ENCODE assay signal across 8 cellular contexts in genomic region chr2:229714080-229714735, GRCh38. TPM values are rescaled to one million over a fixed set of nuclear protein-coding genes. Genes with fewer than 3 reads are reported as not detected.
DNase-seq lines count a peak whose midpoint lies in the region; ATAC-seq and TF ChIP-seq lines count a peak whose summit lies in the region.

Gene DNER (minus strand): TSS chr2:229714555. CDS start chr2:229714423, 132 bp downstream.

- H3K4me1 ChIP-seq in HAP-1 (no peaks in the 10 kb centered on the region), lung (ENCODE audit: control insufficient read depth in 2 of 2, insufficient read depth in 2 of 2, low read length in 2 of 2) (peaks cover 5 to 18% of the 10 kb centered on the region in 2 donors)

- no peak for TF ChIP-seq CTCF in GM10266 (IDR thresholded peaks at IDR 0.05; ENCODE audit: control insufficient read depth, insufficient read depth, low read depth, missing control alignments)
- no peak for TF ChIP-seq CTCF in dorsolateral prefrontal cortex (IDR thresholded peaks at IDR 0.05 in 54 of 56, conservative IDR thresholded peaks at IDR 0.05 in 2 of 56; ENCODE audit: low read depth in 1 of 56, partially characterized antibody in 56 of 56)
- no peak for TF ChIP-seq CTCF in lung (IDR thresholded peaks at IDR 0.05; ENCODE audit: control extremely low read depth, extremely low read depth)

- H3K36me3 ChIP-seq in HAP-1 (replicated peaks) (no peaks in the 10 kb centered on the region), lung (ENCODE audit: control insufficient read depth in 2 of 2, insufficient read depth in 2 of 2, low read length in 2 of 2) (no peaks in the 10 kb centered on the region)

- in situ Hi-C loops in HAP-1 (cut with MboI; ENCODE audit: low sequenced_read_pairs), result no loop called here

- peaks cover 21% of the 10 kb centered on the region for H3K4me1 Mint-ChIP-seq in stimulated activated naive CD8-positive, alpha-beta T cell treated with anti-CD3 and anti-CD28 coated beads, Interleukin-15, amount 100 ng/mL, for 72 hours

- DNase-seq in GM10266 (ENCODE audit: extremely low spot score) (peak; percentile 89), HAP-1 (ENCODE audit: low spot score in 2 of 2) (peak; percentile 42 to 74), NAMALWA (ENCODE audit: low spot score) (peak; percentile 48), dorsolateral prefrontal cortex (peak; percentile 58 to 89 (median 78)), lung (ENCODE audit: low spot score) (no peak), NCI-H226 (no peak)
- peak; percentile 26 for DNase-seq in activated CD4-positive, alpha-beta T cell treated with anti-CD3 and anti-CD28 coated beads for 1 hour
- DNase-seq in stimulated activated naive CD8-positive, alpha-beta T cell treated with anti-CD3 and anti-CD28 coated beads, Interleukin-15, amount 100 ng/mL, for 72 hours, result peak; percentile 51 to 53

- H3K27ac ChIP-seq in dorsolateral prefrontal cortex, result peak within 1 kb of the TSS in 58 of 59 donors; percentile 33 to 92 (median 83)
- no peak within 1 kb of the TSS for H3K27ac ChIP-seq in lung (ENCODE audit: low read depth in 1 of 2, low read length in 1 of 2)

- H3K9me3 ChIP-seq in HAP-1, result no peaks in the 10 kb centered on the region
- peaks cover 0 to 5% of the 10 kb centered on the region in 2 donors for H3K9me3 ChIP-seq in lung (ENCODE audit: control insufficient read depth in 2 of 2, insufficient read depth in 1 of 2, low read length in 1 of 2)

- H3K9me3 Mint-ChIP-seq in stimulated activated naive CD8-positive, alpha-beta T cell treated with anti-CD3 and anti-CD28 coated beads, Interleukin-15, amount 100 ng/mL, for 72 hours, result no peaks in the 10 kb centered on the region

- peak; percentile 37 for ATAC-seq in lung (ENCODE audit: insufficient read depth, low FRiP score)
- ATAC-seq in stimulated activated naive CD8-positive, alpha-beta T cell treated with anti-CD3 and anti-CD28 coated beads, Interleukin-15, amount 100 ng/mL, for 72 hours, result peak; percentile 82

- peaks cover 41% of the 10 kb centered on the region for H3K27me3 ChIP-seq in HAP-1 (ENCODE audit: low read depth)
- H3K27me3 ChIP-seq in dorsolateral prefrontal cortex, result peaks cover 0 to 21% (median 0%) of the 10 kb centered on the region in 45 donors
- peaks cover 19% of the 10 kb centered on the region for H3K27me3 ChIP-seq in lung (ENCODE audit: control insufficient read depth, insufficient read depth)

- intact Hi-C loops in dorsolateral prefrontal cortex (cut with DNase I), result loop anchor here (2.0 to 10.0 kb wide), 7 partner anchors 102 to 582 kb away; partner anchors contain the start of gene PID1 (in 2 of the 2)

- no peak within 1 kb of the TSS for H3K27ac Mint-ChIP-seq in stimulated activated naive CD8-positive, alpha-beta T cell treated with anti-CD3 and anti-CD28 coated beads, Interleukin-15, amount 100 ng/mL, for 72 hours

- peak within 1 kb of the TSS; percentile 60 to 74 for H3K4me3 Mint-ChIP-seq in stimulated activated naive CD8-positive, alpha-beta T cell treated with anti-CD3 and anti-CD28 coated beads, Interleukin-15, amount 100 ng/mL, for 72 hours

- WGBS in lung, 2 donors, result 1% methylated on average over 37 to 84 of the region's 84 CpGs

- H3K4me3 ChIP-seq in HAP-1, result peak within 1 kb of the TSS; percentile 24
- peak within 1 kb of the TSS; percentile 56 to 92 (median 81) for H3K4me3 ChIP-seq in dorsolateral prefrontal cortex
- peak within 1 kb of the TSS; percentile 14 for H3K4me3 ChIP-seq in lung

- peaks cover 81% of the 10 kb centered on the region for H3K27me3 Mint-ChIP-seq in stimulated activated naive CD8-positive, alpha-beta T cell treated with anti-CD3 and anti-CD28 coated beads, Interleukin-15, amount 100 ng/mL, for 72 hours

RNA-seq across cellular contexts. Expression of gene DNER, which starts in this region (rescaled TPM):
- total RNA-seq in dorsolateral prefrontal cortex (100 to 1,000 TPM in 84 of 120 experiments, 10 to 100 TPM in 36; 64.8 to 277 (median 109) TPM), lung (1 to 10 TPM; 4.7 to 5.8 TPM)
- polyA plus RNA-seq in lung, result 1 to 10 TPM in 1 of 2 donors, under 1 TPM in 1; 0.63 to 2.0 TPM

Comparison
In these comparisons a context has a peak if more than half of its experiments do, and no peak if none do; other contexts are left out.
1. RNA of gene DNER (total RNA-seq): 64.8 to 277 TPM in dorsolateral prefrontal cortex; 4.7 to 5.8 TPM in lung; every median in the first group is over 4 times any median in the second.
2. DNase-seq: peak in GM10266 (single experiment), HAP-1 (2 of 2), NAMALWA (single experiment), activated CD4-positive, alpha-beta T cell treated with anti-CD3 and anti-CD28 coated beads for 1 hour (single experiment), dorsolateral prefrontal cortex (10 of 10) and stimulated activated naive CD8-positive, alpha-beta T cell treated with anti-CD3 and anti-CD28 coated beads, Interleukin-15, amount 100 ng/mL, for 72 hours (2 of 2); none in lung (single experiment) and NCI-H226 (single experiment).
3. H3K4me3 ChIP-seq: peak in every context shown above with its lines; median percentile 81 in dorsolateral prefrontal cortex; 24 in HAP-1; 14 in lung.
4. H3K27ac ChIP-seq: peak in dorsolateral prefrontal cortex (58 of 59); none in lung (0 of 2).